In the genomic region with DNA sequence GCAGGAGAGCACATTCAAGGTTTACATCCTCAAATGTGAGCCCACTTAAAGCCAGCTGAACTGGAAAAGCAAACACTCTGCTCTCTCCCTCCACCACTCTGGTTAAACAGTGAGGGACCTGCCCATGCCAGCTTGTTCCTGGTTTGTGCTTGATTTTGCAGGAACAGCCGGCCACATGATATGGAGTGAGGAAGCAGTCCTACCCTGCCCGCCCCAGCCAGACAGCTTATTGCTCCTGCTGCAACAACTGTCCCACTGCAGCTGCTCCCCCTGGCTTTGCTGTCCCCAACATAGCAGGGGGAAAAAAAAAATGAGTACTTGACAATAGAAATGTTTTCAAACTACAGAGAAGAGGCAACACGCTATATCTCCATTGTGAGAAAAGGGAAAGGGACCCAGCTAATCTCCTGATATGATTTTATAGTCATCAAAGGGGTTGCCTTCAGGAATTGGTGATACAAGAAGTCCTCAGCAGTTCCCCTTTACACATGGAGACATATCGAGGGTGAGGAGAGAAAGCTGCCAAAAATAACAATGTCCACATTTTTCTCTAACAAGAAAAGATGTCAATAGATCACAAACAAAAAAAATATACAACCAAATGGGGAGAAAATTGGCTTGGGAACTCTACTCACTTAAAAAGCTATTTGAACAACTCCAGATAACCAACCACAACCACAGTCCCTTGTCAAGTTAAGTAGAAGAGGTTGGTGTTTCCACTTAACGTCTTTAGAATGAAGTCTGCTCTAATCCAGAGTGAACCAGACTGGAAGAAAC, we compare ENCODE assay signal across 10 cellular contexts. TPM values are rescaled to one million over a fixed set of nuclear protein-coding genes. Genes with fewer than 3 reads are reported as not detected.
DNase-seq lines count a peak whose midpoint lies in the region; TF ChIP-seq lines count a peak whose summit lies in the region.
"Had no signal": no experiment of that assay in that cellular context is flagged by ENCODE, and none has a peak within 500 bp of the region (broad histone marks: within the 10 kb centered on the region; RNA-seq: fewer than 3 reads in every experiment).

No MANE protein-coding gene starts in this region.

- peak overlapping the region in 1 of 4 experiments; percentile 6 for H3K4me3 ChIP-seq in fibroblast of lung (replicated peaks in 1 of 4; ENCODE audit: control extremely low read depth in 1 of 4, insufficient read depth in 1 of 4, low read depth in 3 of 4, low read length in 4 of 4)
- no peak overlapping the region for H3K4me3 ChIP-seq in retinal pigment epithelial cell (ENCODE audit: low read length)

- H3K36me3 ChIP-seq in fibroblast of lung (ENCODE audit: control insufficient read depth, insufficient read depth, low read length), result no peaks in the 10 kb centered on the region

- no peak overlapping the region for H3K27ac ChIP-seq in fibroblast of lung (ENCODE audit: insufficient read depth, low read length)

- peak; percentile 12; the same call in 1 of the 2 replicates for TF ChIP-seq CTCF in HFFc6 (IDR thresholded peaks at IDR 0.05)
- TF ChIP-seq CTCF in fibroblast of lung (conservative IDR thresholded peaks at IDR 0.05 in 1 of 2, IDR thresholded peaks at IDR 0.05 in 1 of 2; ENCODE audit: low read depth in 1 of 2, low read length in 2 of 2), result peak in 1 of 2 donors; percentile 4
- TF ChIP-seq CTCF in retinal pigment epithelial cell (conservative IDR thresholded peaks at IDR 0.05; ENCODE audit: low read depth, low read length), result peak; percentile 22

- H3K27me3 ChIP-seq in fibroblast of lung (ENCODE audit: control insufficient read depth, insufficient read depth, low read length), result no peaks in the 10 kb centered on the region

- peaks cover 46% of the 10 kb centered on the region for H3K36me3 Mint-ChIP-seq in HFFc6 (ENCODE audit: low read depth)
- H3K36me3 Mint-ChIP-seq in activated naive CD8-positive, alpha-beta T cell treated with anti-CD3 and anti-CD28 coated beads for 36 hours, result peaks cover under 1% of the 10 kb centered on the region
- H3K36me3 Mint-ChIP-seq: stimulated activated naive B cell treated with anti-CD40 and anti-IgM and Interleukin-4, amounts not matched to agents 10 μg/mL and 1 μg/mL and 100 μg/mL, for 72 hours had no signal

- H3K27ac Mint-ChIP-seq in HFFc6, result peak overlapping the region; percentile 44
- H3K27ac Mint-ChIP-seq in activated naive CD8-positive, alpha-beta T cell treated with anti-CD3 and anti-CD28 coated beads for 36 hours, result no peak overlapping the region
- H3K27ac Mint-ChIP-seq: activated CD8-positive, alpha-beta T cell treated with anti-CD3 and anti-CD28 coated beads for 36 hours; stimulated activated naive B cell treated with anti-CD40 and anti-IgM and Interleukin-4, amounts not matched to agents 10 μg/mL and 1 μg/mL and 100 μg/mL, for 72 hours had no signal

- H3K4me3 Mint-ChIP-seq in HFFc6, result peak overlapping the region; percentile 99
- H3K4me3 Mint-ChIP-seq in activated naive CD8-positive, alpha-beta T cell treated with anti-CD3 and anti-CD28 coated beads for 36 hours, result no peak overlapping the region
- H3K4me3 Mint-ChIP-seq: activated CD8-positive, alpha-beta T cell treated with anti-CD3 and anti-CD28 coated beads for 36 hours; stimulated activated naive B cell treated with anti-CD40 and anti-IgM and Interleukin-4, amounts not matched to agents 10 μg/mL and 1 μg/mL and 100 μg/mL, for 72 hours had no signal

- H3K9ac ChIP-seq in fibroblast of lung (ENCODE audit: insufficient read depth, low read length), result no peak overlapping the region

- H3K9me3 ChIP-seq in fibroblast of lung (ENCODE audit: control insufficient read depth, insufficient read depth, low read depth, low read length), result no peaks in the 10 kb centered on the region

- DNase-seq in HFFc6 (no peak), NCI-H69 (lab: John Stamatoyannopoulos, UW) (peak; percentile 11), fibroblast of lung (ENCODE audit: low read depth in 2 of 2) (peak; percentile 29 to 76), retinal pigment epithelial cell (ENCODE audit: low read depth) (no peak), HuH-7 (ENCODE audit: low spot score) (no peak), iPS-NIHi11 (ENCODE audit: low spot score) (no peak), GM03348 (ENCODE audit: low spot score) (no peak)
- DNase-seq in activated naive CD8-positive, alpha-beta T cell treated with anti-CD3 and anti-CD28 coated beads for 36 hours, result no peak
- DNase-seq: activated CD8-positive, alpha-beta T cell treated with anti-CD3 and anti-CD28 coated beads for 36 hours; stimulated activated naive B cell treated with anti-CD40 and anti-IgM and Interleukin-4, amounts not matched to agents 10 μg/mL and 1 μg/mL and 100 μg/mL, for 72 hours had no signal

- H4K20me1 ChIP-seq in fibroblast of lung (ENCODE audit: control insufficient read depth, extremely low read depth, insufficient read depth, low read length), result no peaks in the 10 kb centered on the region

- peaks cover 56% of the 10 kb centered on the region for H3K4me1 Mint-ChIP-seq in HFFc6 (ENCODE audit: low read depth)
- H3K4me1 Mint-ChIP-seq in activated naive CD8-positive, alpha-beta T cell treated with anti-CD3 and anti-CD28 coated beads for 36 hours, result peaks cover 13% of the 10 kb centered on the region

- no peaks in the 10 kb centered on the region for H3K9me3 Mint-ChIP-seq in HFFc6
- H3K9me3 Mint-ChIP-seq in activated naive CD8-positive, alpha-beta T cell treated with anti-CD3 and anti-CD28 coated beads for 36 hours, result no peaks in the 10 kb centered on the region
- H3K9me3 Mint-ChIP-seq: activated CD8-positive, alpha-beta T cell treated with anti-CD3 and anti-CD28 coated beads for 36 hours had no signal

- H3K79me2 ChIP-seq in fibroblast of lung (ENCODE audit: control insufficient read depth, insufficient read depth, low read length), result peaks cover 85% of the 10 kb centered on the region

- no peaks in the 10 kb centered on the region for H3K27me3 Mint-ChIP-seq in HFFc6 (ENCODE audit: insufficient read depth)
- H3K27me3 Mint-ChIP-seq in activated naive CD8-positive, alpha-beta T cell treated with anti-CD3 and anti-CD28 coated beads for 36 hours, result peaks cover 62% of the 10 kb centered on the region

- H3K4me2 ChIP-seq in fibroblast of lung (ENCODE audit: extremely low read depth, insufficient read depth, low read length), result peak overlapping the region; percentile 13

- H2AFZ ChIP-seq in fibroblast of lung (ENCODE audit: low read length), result no peak overlapping the region

- H3K4me1 ChIP-seq in fibroblast of lung (ENCODE audit: control insufficient read depth, extremely low read depth, insufficient read depth, low read length), result peaks cover 4% of the 10 kb centered on the region

RNA-seq across cellular contexts. Expression of gene MYO10, which starts 4.6 kb away (rescaled TPM):
- 100 to 1,000 TPM in 5 of 6 experiments, 10 to 100 TPM in 1; 99.4 to 142 (median 129) TPM for total RNA-seq in HFFc6 (2021; fragmentation: NEBNext Ultra II Directional; extraction: Animal tissue kit (Norgen Biotek cat#: 25700))
- 82.2 and 95.5 TPM in 2 replicates for total RNA-seq in fibroblast of lung
- polyA plus RNA-seq in fibroblast of lung, result 16.6 and 17.3 TPM in 2 replicates
- 39.0 and 48.3 TPM in 2 replicates for polyA plus RNA-seq in fibroblast of lung (2012)
- 88.4 and 89.4 TPM in 2 replicates for polyA minus RNA-seq in fibroblast of lung (ENCODE audit: low replicate concordance)
- under 1 TPM in 1 of 2 experiments, not detected in 1; 0.30 TPM for total RNA-seq in activated naive CD8-positive, alpha-beta T cell treated with anti-CD3 and anti-CD28 coated beads for 36 hours

Comparison
In these comparisons a context has a peak if more than half of its experiments do, and no peak if none do; other contexts are left out.
1. DNase-seq: peak in NCI-H69 (single experiment) and fibroblast of lung (2 of 2); none in HFFc6 (single experiment), retinal pigment epithelial cell (single experiment), HuH-7 (single experiment), iPS-NIHi11 (single experiment), GM03348 (single experiment) and activated naive CD8-positive, alpha-beta T cell treated with anti-CD3 and anti-CD28 coated beads for 36 hours (single experiment).
2. RNA of gene MYO10, which starts 4.6 kb away (total RNA-seq): 99.4 to 142 TPM in HFFc6 and 82.2 to 95.5 TPM in fibroblast of lung; 0.30 TPM in activated naive CD8-positive, alpha-beta T cell treated with anti-CD3 and anti-CD28 coated beads for 36 hours; every median in the first group is over 10 times any median in the second.